ENCODE assay signal across 20 cellular contexts in the genomic region with DNA sequence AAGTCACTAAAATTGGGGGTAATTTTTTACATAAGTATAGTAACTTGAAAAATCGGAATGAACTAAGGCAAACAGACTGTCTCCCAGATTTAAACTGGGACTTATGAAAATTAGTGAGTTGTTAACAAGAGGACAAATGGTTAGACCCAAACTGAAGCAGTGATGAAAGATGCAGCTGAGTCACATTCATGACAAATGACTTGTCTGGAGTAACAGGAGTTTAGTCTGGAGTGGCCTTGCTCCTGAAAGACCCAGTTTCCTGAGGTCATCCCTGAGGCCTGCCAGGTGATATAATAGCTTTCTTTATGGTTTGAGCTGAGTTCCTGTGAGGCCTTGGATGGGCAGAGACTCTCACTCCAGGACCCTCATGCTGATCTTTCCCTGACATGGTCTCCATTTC. TPM values are rescaled to one million over a fixed set of nuclear protein-coding genes. Genes with fewer than 3 reads are reported as not detected.
DNase-seq lines count a peak whose midpoint lies in the region; ATAC-seq and TF ChIP-seq lines count a peak whose summit lies in the region.
"Had no signal": no experiment of that assay in that cellular context is flagged by ENCODE, and none has a peak within 500 bp of the region (broad histone marks: within the 10 kb centered on the region; RNA-seq: fewer than 3 reads in every experiment).

No MANE protein-coding gene starts in this region.

- H3K4me3 Mint-ChIP-seq in activated CD8-positive, alpha-beta T cell treated with anti-CD3 and anti-CD28 coated beads, Interleukin-2, amount 10 ng/mL, durations not matched to agents 7 days and 5 days: no peak overlapping the region
- H3K4me3 Mint-ChIP-seq: stimulated activated naive CD8-positive, alpha-beta T cell treated with anti-CD3 and anti-CD28 coated beads, Interleukin-15, amount 100 ng/mL, for 72 hours had no signal

- TF ChIP-seq CTCF in epithelial cell of esophagus (IDR thresholded peaks at IDR 0.05; ENCODE audit: insufficient read depth, low read depth, low read length, missing control alignments) (no peak), dorsolateral prefrontal cortex (IDR thresholded peaks at IDR 0.05 in 54 of 56, conservative IDR thresholded peaks at IDR 0.05 in 2 of 56; ENCODE audit: low read depth in 1 of 56, partially characterized antibody in 56 of 56) (no peak)

- no peaks in the 10 kb centered on the region for H3K27me3 ChIP-seq in dorsolateral prefrontal cortex
- H3K27me3 ChIP-seq: heart right ventricle, SJCRH30, uterus had no signal

- CTCF ChIA-PET in activated CD8-positive, alpha-beta T cell treated with anti-CD3 and anti-CD28 coated beads, Interleukin-2, amount 10 ng/mL, durations not matched to agents 7 days and 5 days (lab: Charles Lee): interaction anchor here (1.5 kb wide), 1 partner anchor 122 kb away, joined by 7 read pairs; no protein-coding TSS in a partner anchor

- H3K27me3 Mint-ChIP-seq in activated CD8-positive, alpha-beta T cell treated with anti-CD3 and anti-CD28 coated beads, Interleukin-2, amount 10 ng/mL, durations not matched to agents 7 days and 5 days (ENCODE audit: low read depth): peaks cover 4% of the 10 kb centered on the region

- no peak for ATAC-seq in activated CD8-positive, alpha-beta T cell treated with anti-CD3 and anti-CD28 coated beads, Interleukin-2, amount 10 ng/mL, durations not matched to agents 7 days and 5 days
- ATAC-seq: heart right ventricle; stimulated activated naive CD8-positive, alpha-beta T cell treated with anti-CD3 and anti-CD28 coated beads, Interleukin-15, amount 100 ng/mL, for 72 hours had no signal

- intact Hi-C loops in dorsolateral prefrontal cortex (cut with DNase I): loop anchor here in 1 of 2 donors (10.0 kb wide), 2 partner anchors 283 to 633 kb away; a partner anchor contains a TSS

- no peaks in the 10 kb centered on the region for H3K4me1 Mint-ChIP-seq in activated CD8-positive, alpha-beta T cell treated with anti-CD3 and anti-CD28 coated beads, Interleukin-2, amount 10 ng/mL, durations not matched to agents 7 days and 5 days (ENCODE audit: low read depth)
- H3K4me1 Mint-ChIP-seq: stimulated activated naive CD8-positive, alpha-beta T cell treated with anti-CD3 and anti-CD28 coated beads, Interleukin-15, amount 100 ng/mL, for 72 hours had no signal

- H3K27ac ChIP-seq in dorsolateral prefrontal cortex: no peak overlapping the region
- H3K27ac ChIP-seq: heart right ventricle, SJCRH30, uterus had no signal

- no peaks in the 10 kb centered on the region for H3K9me3 Mint-ChIP-seq in activated CD8-positive, alpha-beta T cell treated with anti-CD3 and anti-CD28 coated beads, Interleukin-2, amount 10 ng/mL, durations not matched to agents 7 days and 5 days (ENCODE audit: insufficient read depth)
- H3K9me3 Mint-ChIP-seq: stimulated activated naive CD8-positive, alpha-beta T cell treated with anti-CD3 and anti-CD28 coated beads, Interleukin-15, amount 100 ng/mL, for 72 hours had no signal

- DNase-seq in Daoy (ENCODE audit: low read depth) (peak; percentile 32), RKO (ENCODE audit: low spot score) (peak; percentile 46), epithelial cell of esophagus (ENCODE audit: low read depth) (peak; percentile 91), myocyte (ENCODE audit: low read depth) (peak; percentile 26), NCI-H510A treated with DMSO at 0.1 percent for 48 hours (lab: John Stamatoyannopoulos, UW) (no peak), dorsolateral prefrontal cortex (no peak), DMS 273 treated with DMSO at 0.1 percent for 48 hours (lab: John Stamatoyannopoulos, UW) (no peak)
- DNase-seq in activated CD8-positive, alpha-beta T cell treated with anti-CD3 and anti-CD28 coated beads, Interleukin-2, amount 10 ng/mL, durations not matched to agents 7 days and 5 days: no peak
- DNase-seq: activated gamma-delta T cell treated with Interleukin-2 at 50 U/mL for 16 hours; AML-193; anterior cingulate cortex; Calu3; heart right ventricle; MV-4-11; NCI-H2029 treated with DMSO at 0.1 percent for 48 hours; NCI-H524; SJCRH30; stimulated activated naive CD8-positive, alpha-beta T cell treated with anti-CD3 and anti-CD28 coated beads, Interleukin-15, amount 100 ng/mL, for 72 hours; T-helper 9 cell; uterus had no signal

- H3K4me3 ChIP-seq in epithelial cell of esophagus (ENCODE audit: low read length) (no peak overlapping the region), dorsolateral prefrontal cortex (no peak overlapping the region)
- H3K4me3 ChIP-seq: heart right ventricle, SJCRH30, uterus had no signal

- no peak overlapping the region for H3K27ac Mint-ChIP-seq in activated CD8-positive, alpha-beta T cell treated with anti-CD3 and anti-CD28 coated beads, Interleukin-2, amount 10 ng/mL, durations not matched to agents 7 days and 5 days

- POLR2A ChIA-PET in activated CD8-positive, alpha-beta T cell treated with anti-CD3 and anti-CD28 coated beads, Interleukin-2, amount 10 ng/mL, durations not matched to agents 7 days and 5 days (lab: Charles Lee): no interaction called here

- no peaks in the 10 kb centered on the region for H3K36me3 Mint-ChIP-seq in activated CD8-positive, alpha-beta T cell treated with anti-CD3 and anti-CD28 coated beads, Interleukin-2, amount 10 ng/mL, durations not matched to agents 7 days and 5 days (ENCODE audit: low read depth)

RNA-seq across cellular contexts. Expression of a gene that starts 9.6 kb away (rescaled TPM):
- 6.1 and 7.3 TPM in 2 replicates for total RNA-seq in Daoy (2014; rRNA removed; shearing (Covaris generic))
- total RNA-seq in myocyte (48.9 and 108 TPM in 2 replicates), dorsolateral prefrontal cortex (10 to 100 TPM; 22.0 to 78.0 (median 36.6) TPM)
- polyA plus RNA-seq in myocyte (2012): 57.9 TPM
- 1 to 10 TPM in 1 of 2 experiments, under 1 TPM in 1; 0.90 to 2.1 TPM for total RNA-seq in activated CD8-positive, alpha-beta T cell treated with anti-CD3 and anti-CD28 coated beads, Interleukin-2, amount 10 ng/mL, durations not matched to agents 7 days and 5 days

Comparison
In these comparisons a context has a peak if more than half of its experiments do, and no peak if none do; other contexts are left out.
1. DNase-seq: peak in Daoy (single experiment), RKO (single experiment), epithelial cell of esophagus (single experiment) and myocyte (single experiment); none in NCI-H510A treated with DMSO at 0.1 percent for 48 hours (single experiment), dorsolateral prefrontal cortex (0 of 10), DMS 273 treated with DMSO at 0.1 percent for 48 hours (single experiment) and activated CD8-positive, alpha-beta T cell treated with anti-CD3 and anti-CD28 coated beads, Interleukin-2, amount 10 ng/mL, durations not matched to agents 7 days and 5 days (single experiment).